Comparison of ENCODE assay signal across 1 cellular context in genomic region chr2:152309352-152310214, GRCh38.
TF ChIP-seq lines count a peak whose summit lies in the region.

No MANE protein-coding gene starts in this region.

TF ChIP-seq in HepG2, 621 proteins besides CTCF, POLR2A, EP300 and RAD21 (continued from another document):
- TF ChIP-seq, protein P1, sequence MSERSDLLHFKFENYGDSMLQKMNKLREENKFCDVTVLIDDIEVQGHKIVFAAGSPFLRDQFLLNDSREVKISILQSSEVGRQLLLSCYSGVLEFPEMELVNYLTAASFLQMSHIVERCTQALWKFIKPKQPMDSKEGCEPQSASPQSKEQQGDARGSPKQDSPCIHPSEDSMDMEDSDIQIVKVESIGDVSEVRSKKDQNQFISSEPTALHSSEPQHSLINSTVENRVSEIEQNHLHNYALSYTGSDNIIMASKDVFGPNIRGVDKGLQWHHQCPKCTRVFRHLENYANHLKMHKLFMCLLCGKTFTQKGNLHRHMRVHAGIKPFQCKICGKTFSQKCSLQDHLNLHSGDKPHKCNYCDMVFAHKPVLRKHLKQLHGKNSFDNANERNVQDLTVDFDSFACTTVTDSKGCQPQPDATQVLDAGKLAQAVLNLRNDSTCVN (CRISPR knock-in tag; IDR thresholded peaks at IDR 0.05; ENCODE audit: borderline replicate concordance) = no peak
- TF ChIP-seq ZNF737 (CRISPR knock-in tag; IDR thresholded peaks at IDR 0.05; ENCODE audit: borderline replicate concordance) (no peak), ZNF264 (CRISPR knock-in tag; IDR thresholded peaks at IDR 0.05) (no peak), FOXO4 (CRISPR knock-in tag; conservative IDR thresholded peaks at IDR 0.05) (no peak), ATF7 (IDR thresholded peaks at IDR 0.05) (no peak), ATF7 (CRISPR knock-in tag; IDR thresholded peaks at IDR 0.05) (no peak), ATF7-NPFF (CRISPR knock-in tag; IDR thresholded peaks at IDR 0.05; ENCODE audit: low read depth) (no peak)
TF ChIP-seq in HepG2: peak in this region for 0.
